Comparison of ENCODE assay signal across 8 cellular contexts in the genomic region with DNA sequence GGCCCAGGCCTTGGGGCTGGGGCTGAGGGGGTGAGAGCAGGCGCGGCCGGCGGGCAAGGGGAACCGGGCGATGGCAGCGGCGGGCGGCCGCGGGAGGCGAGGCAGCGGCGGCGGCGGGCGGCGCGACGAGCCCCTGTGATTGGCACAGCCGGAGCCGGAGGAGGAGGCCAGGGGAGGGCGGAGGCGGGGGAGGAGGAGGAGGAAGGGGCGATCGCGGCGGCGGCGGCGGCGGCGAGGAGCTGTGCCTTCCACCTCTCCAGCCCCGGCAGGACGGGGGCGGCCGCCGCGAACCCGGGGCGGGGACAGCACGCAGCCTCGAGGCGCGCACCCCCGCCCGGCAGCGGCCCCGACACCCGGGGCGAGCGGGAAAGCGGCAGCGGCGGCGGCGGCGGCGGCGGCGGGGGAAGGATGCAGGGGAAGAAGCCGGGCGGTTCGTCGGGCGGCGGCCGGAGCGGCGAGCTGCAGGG. TPM values are rescaled to one million over a fixed set of nuclear protein-coding genes. Genes with fewer than 3 reads are reported as not detected.
DNase-seq lines count a peak whose midpoint lies in the region; ATAC-seq, FAIRE-seq and TF ChIP-seq lines count a peak whose summit lies in the region.

TSS of gene SLCO3A1 (plus strand) at position 208 of the 467 bp plus-strand sequence.

- H3K36me3 Mint-ChIP-seq in activated naive CD8-positive, alpha-beta T cell treated with anti-CD3 and anti-CD28 coated beads for 36 hours: no peaks in the 10 kb centered on the region

- ATAC-seq in GM19438 (IDR thresholded peaks at IDR 0.05; ENCODE audit: low read depth, unreplicated experiment) (peak; percentile 27), HG03558 (IDR thresholded peaks at IDR 0.05; ENCODE audit: extremely low read depth, unreplicated experiment) (peak; percentile 8), heart right ventricle (peak; percentile 19 to 64 (median 50))

- in situ Hi-C loops in SK-MEL-5 (cut with HindIII; ENCODE audit: low pct_unique_long_range_greater_than_20kb, low sequenced_read_pairs): no loop called here

- intact Hi-C loops in heart right ventricle (cut with DNase I): loop anchor here (1.0 to 10.0 kb wide), 18 partner anchors 74 to 551 kb away; no protein-coding TSS in a partner anchor
- intact Hi-C loops in posterior cingulate gyrus (cut with DNase I): loop anchor here (2.0 kb wide), 2 partner anchors 223 to 551 kb away; no protein-coding TSS in a partner anchor

- CTCF ChIA-PET in BJ (lab: Yijun Ruan, JAX): interaction anchor here (0.7 to 3.1 kb wide), 17 partner anchors 9 to 317 kb away, joined by 3 to 29 read pairs (median 6); no protein-coding TSS in a partner anchor

- no peak for FAIRE-seq in urothelium cell line (lab: Jason Lieb, UNC)

- H3K4me1 Mint-ChIP-seq in activated naive CD8-positive, alpha-beta T cell treated with anti-CD3 and anti-CD28 coated beads for 36 hours: peaks cover 50% of the 10 kb centered on the region

- H3K9me3 Mint-ChIP-seq in activated naive CD8-positive, alpha-beta T cell treated with anti-CD3 and anti-CD28 coated beads for 36 hours: no peaks in the 10 kb centered on the region

- POLR2A ChIA-PET in BJ (lab: Charles Lee): no interaction called here

- 0 to 1% methylated on average over 49 to 65 of the region's 70 CpGs for WGBS in heart right ventricle, 2 donors

- H3K4me3 ChIP-seq in BJ (ENCODE audit: low read depth, low read length): peak within 1 kb of the TSS; percentile 58
- H3K4me3 ChIP-seq in heart right ventricle: peak within 1 kb of the TSS; percentile 69 to 89 (median 82)

- H3K27ac ChIP-seq in heart right ventricle: peak within 1 kb of the TSS; percentile 93 to 99 (median 97)

- H3K27me3 ChIP-seq in BJ (ENCODE audit: control insufficient read depth, insufficient read depth, low read length): no peaks in the 10 kb centered on the region
- no peaks in the 10 kb centered on the region for H3K27me3 ChIP-seq in heart right ventricle

- H3K27ac Mint-ChIP-seq in activated naive CD8-positive, alpha-beta T cell treated with anti-CD3 and anti-CD28 coated beads for 36 hours: peak within 1 kb of the TSS; percentile 29

- DNase-seq in BJ (ENCODE audit: low read depth): no peak
- peak; percentile 58 for DNase-seq in SK-MEL-5 (ENCODE audit: low read depth, low spot score)
- DNase-seq in activated naive CD8-positive, alpha-beta T cell treated with anti-CD3 and anti-CD28 coated beads for 36 hours: peak; percentile 57
- peak; percentile 84 to 87 for DNase-seq in heart right ventricle
- DNase-seq in posterior cingulate gyrus: peak; percentile 56 to 95 (median 72)
- DNase-seq in urothelium cell line (ENCODE audit: low spot score): peak; percentile 81

- H3K27me3 Mint-ChIP-seq in activated naive CD8-positive, alpha-beta T cell treated with anti-CD3 and anti-CD28 coated beads for 36 hours: peaks cover 12% of the 10 kb centered on the region

- H3K4me3 Mint-ChIP-seq in activated naive CD8-positive, alpha-beta T cell treated with anti-CD3 and anti-CD28 coated beads for 36 hours: peak within 1 kb of the TSS; percentile 79

- no peaks in the 10 kb centered on the region for H3K36me3 ChIP-seq in BJ (ENCODE audit: control insufficient read depth, insufficient read depth, low read length)
- peaks cover 0 to 2% (median 0%) of the 10 kb centered on the region in 9 donors for H3K36me3 ChIP-seq in heart right ventricle

- H3K4me1 ChIP-seq in heart right ventricle: peaks cover 3 to 70% (median 57%) of the 10 kb centered on the region in 9 donors

- no peaks in the 10 kb centered on the region for H3K9me3 ChIP-seq in heart right ventricle

- TF ChIP-seq CTCF in BJ (IDR thresholded peaks at IDR 0.05; ENCODE audit: insufficient read depth, low read depth, low read length) (no peak), heart right ventricle (IDR thresholded peaks at IDR 0.05) (no peak)

RNA-seq across cellular contexts. Expression of gene SLCO3A1, which starts in this region (rescaled TPM):
- polyA plus RNA-seq in BJ (2011; rRNA removed) (5.2 and 7.8 TPM in 2 replicates), heart right ventricle (10 to 100 TPM; 37.8 to 40.6 TPM)
- polyA minus RNA-seq in BJ (2011; rRNA and poly(A)+ RNA removed): 6.3 and 12.5 TPM in 2 replicates
- 1.7 and 2.5 TPM in 2 replicates for total RNA-seq in SK-MEL-5 (2014; rRNA removed; shearing (Covaris generic))
- 13.5 and 15.4 TPM in 2 replicates for polyA plus RNA-seq in SK-MEL-5 (2015; cell fraction: cytosol; rRNA removed)
- polyA plus RNA-seq in SK-MEL-5 (2015; cell fraction: nucleus; rRNA removed): 9.1 and 14.8 TPM in 2 replicates
- 1 to 10 TPM; 2.0 to 2.7 TPM for total RNA-seq in activated naive CD8-positive, alpha-beta T cell treated with anti-CD3 and anti-CD28 coated beads for 36 hours
- 10 to 100 TPM; 33.9 to 57.2 (median 46.9) TPM for total RNA-seq in heart right ventricle

Comparison
In these comparisons a context has a peak if more than half of its experiments do, and no peak if none do; other contexts are left out.
1. RNA of gene SLCO3A1 (total RNA-seq): 33.9 to 57.2 TPM in heart right ventricle; 2.0 to 2.7 TPM in activated naive CD8-positive, alpha-beta T cell treated with anti-CD3 and anti-CD28 coated beads for 36 hours and 1.7 to 2.5 TPM in SK-MEL-5; every median in the first group is over 4 times any median in the second.
2. Peak in every context shown above with its lines, with median percentiles within 50 percentile points of each other: ATAC-seq.